8 cellular contexts compared by ENCODE assay signal in genomic region chr5:80246995-80247729, GRCh38. TPM values are rescaled to one million over a fixed set of nuclear protein-coding genes. Genes with fewer than 3 reads are reported as not detected.
DNase-seq lines count a peak whose midpoint lies in the region; ATAC-seq and TF ChIP-seq lines count a peak whose summit lies in the region.

No MANE protein-coding gene starts in this region.

- POLR2A ChIA-PET in naive thymus-derived CD8-positive, alpha-beta T cell (lab: Charles Lee), result interaction anchor here (0.9 to 11.2 kb wide), 8 partner anchors 8 to 94 kb away, joined by 3 to 86 read pairs (median 6); partner anchors contain the start of gene SERINC5

- H3K4me3 Mint-ChIP-seq in activated CD4-positive, alpha-beta T cell treated with anti-CD3 and anti-CD28 coated beads, Interleukin-2, amount 10 ng/mL, durations not matched to agents 24 days and 14 days, result peak overlapping the region; percentile 49
- H3K4me3 Mint-ChIP-seq in naive thymus-derived CD8-positive, alpha-beta T cell, result peak overlapping the region; percentile 47 to 90 (median 68)

- H3K27me3 Mint-ChIP-seq in activated CD4-positive, alpha-beta T cell treated with anti-CD3 and anti-CD28 coated beads, Interleukin-2, amount 10 ng/mL, durations not matched to agents 24 days and 14 days, result no peaks in the 10 kb centered on the region
- no peaks in the 10 kb centered on the region for H3K27me3 Mint-ChIP-seq in naive thymus-derived CD8-positive, alpha-beta T cell

- peak in 2 of 3 experiments; percentile 45 to 80 for DNase-seq in NCI-H1417 (lab: John Stamatoyannopoulos, UW)
- peak; percentile 72 for DNase-seq in activated CD4-positive, alpha-beta T cell treated with anti-CD3 and anti-CD28 coated beads, Interleukin-2, amount 10 ng/mL, durations not matched to agents 24 days and 14 days
- DNase-seq in epithelial cell of esophagus (ENCODE audit: low read depth), result peak; percentile 99
- DNase-seq in naive thymus-derived CD8-positive, alpha-beta T cell, result no peak
- no peak for DNase-seq in NCI-H128 (lab: John Stamatoyannopoulos, UW; ENCODE audit: unreplicated experiment)
- DNase-seq in GM19240 (ENCODE audit: insufficient read length, low spot score), result no peak

- peaks cover 46% of the 10 kb centered on the region for H3K4me1 Mint-ChIP-seq in activated CD4-positive, alpha-beta T cell treated with anti-CD3 and anti-CD28 coated beads, Interleukin-2, amount 10 ng/mL, durations not matched to agents 24 days and 14 days
- H3K4me1 Mint-ChIP-seq in naive thymus-derived CD8-positive, alpha-beta T cell, result peaks cover 40 to 74% (median 70%) of the 10 kb centered on the region in 4 donors

- ATAC-seq in GM18499 (IDR thresholded peaks at IDR 0.05; ENCODE audit: insufficient read depth, unreplicated experiment) (peak; percentile 67), HG02759 (IDR thresholded peaks at IDR 0.05; ENCODE audit: unreplicated experiment) (peak; percentile 92)
- peak; percentile 65 to 77 for ATAC-seq in naive thymus-derived CD8-positive, alpha-beta T cell

- peaks cover 3% of the 10 kb centered on the region for H3K9me3 Mint-ChIP-seq in activated CD4-positive, alpha-beta T cell treated with anti-CD3 and anti-CD28 coated beads, Interleukin-2, amount 10 ng/mL, durations not matched to agents 24 days and 14 days
- H3K9me3 Mint-ChIP-seq in naive thymus-derived CD8-positive, alpha-beta T cell, result peaks cover 0 to 22% (median 6%) of the 10 kb centered on the region in 9 donors

- intact Hi-C loops in activated CD4-positive, alpha-beta T cell treated with anti-CD3 and anti-CD28 coated beads, Interleukin-2, amount 10 ng/mL, durations not matched to agents 24 days and 14 days (cut with micrococcal nuclease), result loop anchor here (1.0 to 2.0 kb wide), 4 partner anchors 7 to 120 kb away; no protein-coding TSS in a partner anchor

- peaks cover 35% of the 10 kb centered on the region for H3K36me3 Mint-ChIP-seq in activated CD4-positive, alpha-beta T cell treated with anti-CD3 and anti-CD28 coated beads, Interleukin-2, amount 10 ng/mL, durations not matched to agents 24 days and 14 days (ENCODE audit: low read depth)
- H3K36me3 Mint-ChIP-seq in naive thymus-derived CD8-positive, alpha-beta T cell, result peaks cover 13 to 60% (median 21%) of the 10 kb centered on the region in 3 donors

- no peak for TF ChIP-seq CTCF in epithelial cell of esophagus (IDR thresholded peaks at IDR 0.05; ENCODE audit: insufficient read depth, low read depth, low read length, missing control alignments)

- H3K4me3 ChIP-seq in epithelial cell of esophagus (ENCODE audit: low read length), result peak overlapping the region; percentile 25

- H3K27ac Mint-ChIP-seq in activated CD4-positive, alpha-beta T cell treated with anti-CD3 and anti-CD28 coated beads, Interleukin-2, amount 10 ng/mL, durations not matched to agents 24 days and 14 days, result peak overlapping the region; percentile 61
- peak overlapping the region; percentile 76 to 89 (median 84) for H3K27ac Mint-ChIP-seq in naive thymus-derived CD8-positive, alpha-beta T cell

RNA-seq across cellular contexts. Expression of gene SERINC5, which starts 8.7 kb away (rescaled TPM):
- total RNA-seq in activated CD4-positive, alpha-beta T cell treated with anti-CD3 and anti-CD28 coated beads, Interleukin-2, amount 10 ng/mL, durations not matched to agents 24 days and 14 days, result 19.2 and 21.3 TPM in 2 replicates
- total RNA-seq in naive thymus-derived CD8-positive, alpha-beta T cell, result 100 to 1,000 TPM; 182 to 186 TPM
- 10 to 100 TPM; 21.8 to 30.6 (median 24.1) TPM for polyA plus RNA-seq in naive thymus-derived CD8-positive, alpha-beta T cell

Comparison
In these comparisons a context has a peak if more than half of its experiments do, and no peak if none do; other contexts are left out.
1. DNase-seq: peak in NCI-H1417 (2 of 3), activated CD4-positive, alpha-beta T cell treated with anti-CD3 and anti-CD28 coated beads, Interleukin-2, amount 10 ng/mL, durations not matched to agents 24 days and 14 days (single experiment) and epithelial cell of esophagus (single experiment); none in naive thymus-derived CD8-positive, alpha-beta T cell (0 of 10), NCI-H128 (single experiment) and GM19240 (single experiment).
2. Peak in every context shown above with its lines, with median percentiles within 50 percentile points of each other: ATAC-seq.